In genomic region chr2:121333834-121334558, GRCh38 we compare ENCODE assay signal across 11 cellular contexts. TPM values are rescaled to one million over a fixed set of nuclear protein-coding genes. Genes with fewer than 3 reads are reported as not detected.
A peak's percentile ranks its signal among the peaks of the same experiment; 100 is the strongest.
DNase-seq lines count a peak whose midpoint lies in the region; ATAC-seq and TF ChIP-seq lines count a peak whose summit lies in the region.
"Had no signal": no experiment of that assay in that cellular context is flagged by ENCODE, and none has a peak within 500 bp of the region (broad histone marks: within the 10 kb centered on the region; RNA-seq: fewer than 3 reads in every experiment).

No MANE protein-coding gene starts in this region.

- no peak overlapping the region for H3K9ac ChIP-seq in PC-3 (ENCODE audit: low read length)

- H4K20me1 ChIP-seq in PC-3 (ENCODE audit: low read length) = no peaks in the 10 kb centered on the region

- CTCF ChIA-PET in activated CD4-positive, alpha-beta memory T cell treated with anti-CD3 and anti-CD28 coated beads, Interleukin-2, amount 10 ng/mL, durations not matched to agents 7 days and 5 days (lab: Charles Lee) = interaction anchor here (0.6 to 1.1 kb wide), 3 partner anchors 20 to 254 kb away, joined by 3 to 4 read pairs (median 4); no protein-coding TSS in a partner anchor
- CTCF ChIA-PET in PC-3 (lab: Charles Lee) = interaction anchor here (0.6 kb wide), 1 partner anchor 238 kb away, joined by 3 read pairs; no protein-coding TSS in a partner anchor

- no peaks in the 10 kb centered on the region for H3K36me3 ChIP-seq in PC-3 (ENCODE audit: low read depth, low read length)

- H3K4me2 ChIP-seq in PC-3 (ENCODE audit: low read length) = no peak overlapping the region

- peak; percentile 71 for ATAC-seq in GM18517 (IDR thresholded peaks at IDR 0.05; ENCODE audit: unreplicated experiment)
- ATAC-seq in GM19468 (IDR thresholded peaks at IDR 0.05; ENCODE audit: extremely low read depth, unreplicated experiment) = peak; percentile 40
- peak; percentile 81 for ATAC-seq in HG03045 (IDR thresholded peaks at IDR 0.05; ENCODE audit: unreplicated experiment)
- ATAC-seq in PC-3 = no peak

- H3K4me3 Mint-ChIP-seq in activated CD4-positive, alpha-beta memory T cell treated with anti-CD3 and anti-CD28 coated beads, Interleukin-2, amount 10 ng/mL, durations not matched to agents 7 days and 5 days = no peak overlapping the region
- H3K4me3 Mint-ChIP-seq: brain had no signal

- H3K9me2 ChIP-seq in PC-3 (replicated peaks; ENCODE audit: low read length) = no peaks in the 10 kb centered on the region

- H3K27ac ChIP-seq in PC-3 (ENCODE audit: low read length) = no peak overlapping the region

- H2AFZ ChIP-seq in PC-3 (ENCODE audit: low read length) = no peak overlapping the region

- H3K27ac Mint-ChIP-seq in activated CD4-positive, alpha-beta memory T cell treated with anti-CD3 and anti-CD28 coated beads, Interleukin-2, amount 10 ng/mL, durations not matched to agents 7 days and 5 days = no peak overlapping the region
- H3K27ac Mint-ChIP-seq: brain had no signal

- no peaks in the 10 kb centered on the region for H3K9me3 Mint-ChIP-seq in activated CD4-positive, alpha-beta memory T cell treated with anti-CD3 and anti-CD28 coated beads, Interleukin-2, amount 10 ng/mL, durations not matched to agents 7 days and 5 days
- H3K9me3 Mint-ChIP-seq: brain had no signal

- H3K4me1 Mint-ChIP-seq in activated CD4-positive, alpha-beta memory T cell treated with anti-CD3 and anti-CD28 coated beads, Interleukin-2, amount 10 ng/mL, durations not matched to agents 7 days and 5 days = peaks cover 8% of the 10 kb centered on the region
- H3K4me1 Mint-ChIP-seq: brain had no signal

- no peaks in the 10 kb centered on the region for H3K27me3 ChIP-seq in PC-3 (ENCODE audit: low read length)

- no peak overlapping the region for H3K4me3 ChIP-seq in PC-3 (ENCODE audit: low read length)

- TF ChIP-seq CTCF in GM20000 (IDR thresholded peaks at IDR 0.05; ENCODE audit: extremely low read depth, missing control alignments) = no peak
- no peak for TF ChIP-seq CTCF in PC-3 (conservative IDR thresholded peaks at IDR 0.05; ENCODE audit: low read depth, low read length)

- POLR2A ChIA-PET in activated CD4-positive, alpha-beta memory T cell treated with anti-CD3 and anti-CD28 coated beads, Interleukin-2, amount 10 ng/mL, durations not matched to agents 7 days and 5 days (lab: Charles Lee) = interaction anchor here (1.0 kb wide), 1 partner anchor 18 kb away, joined by 3 read pairs; no protein-coding TSS in a partner anchor
- POLR2A ChIA-PET in PC-3 (lab: Charles Lee; ENCODE audit: unreplicated experiment) = no interaction called here

- no TSS peak for BruUV-seq in PC-3 (replicated peaks; lab: Mats Ljungman, UMichigan)

- H3K27me3 Mint-ChIP-seq in activated CD4-positive, alpha-beta memory T cell treated with anti-CD3 and anti-CD28 coated beads, Interleukin-2, amount 10 ng/mL, durations not matched to agents 7 days and 5 days = peaks cover 3% of the 10 kb centered on the region

- H3K79me2 ChIP-seq in PC-3 (ENCODE audit: low read length) = no peaks in the 10 kb centered on the region

- intact Hi-C loops in PC-3 (cut with micrococcal nuclease) = no loop called here

- DNase-seq in islet precursor cell = peak; percentile 53
- no peak for DNase-seq in GM20000 (ENCODE audit: low spot score)
- no peak for DNase-seq in activated CD4-positive, alpha-beta memory T cell treated with anti-CD3 and anti-CD28 coated beads, Interleukin-2, amount 10 ng/mL, durations not matched to agents 7 days and 5 days
- no peak for DNase-seq in PC-3
- no peak for DNase-seq in NCI-H1436 treated with DMSO at 0.1 percent for 48 hours (lab: John Stamatoyannopoulos, UW)
- DNase-seq: NCI-H226 had no signal

- no peaks in the 10 kb centered on the region for H3K36me3 Mint-ChIP-seq in activated CD4-positive, alpha-beta memory T cell treated with anti-CD3 and anti-CD28 coated beads, Interleukin-2, amount 10 ng/mL, durations not matched to agents 7 days and 5 days (ENCODE audit: low read depth)
- H3K36me3 Mint-ChIP-seq: brain had no signal

- H3K4me1 ChIP-seq in PC-3 (ENCODE audit: insufficient read depth, low read length) = no peaks in the 10 kb centered on the region

- no peaks in the 10 kb centered on the region for H3F3A ChIP-seq in PC-3 (ENCODE audit: low read length, unreplicated experiment)

- H3K9me3 ChIP-seq in PC-3 (ENCODE audit: low read length) = no peaks in the 10 kb centered on the region

RNA-seq across cellular contexts. Expression of gene TFCP2L1, which starts 49.0 kb away (rescaled TPM):
- total RNA-seq in activated CD4-positive, alpha-beta memory T cell treated with anti-CD3 and anti-CD28 coated beads, Interleukin-2, amount 10 ng/mL, durations not matched to agents 7 days and 5 days = under 1 TPM; 0.08 to 0.28 TPM
- 2.4 and 3.5 TPM in 2 replicates for total RNA-seq in PC-3 (2014; rRNA removed)
- total RNA-seq: osteocyte had no signal
